ENCODE assay signal across 8 cellular contexts in the genomic region with DNA sequence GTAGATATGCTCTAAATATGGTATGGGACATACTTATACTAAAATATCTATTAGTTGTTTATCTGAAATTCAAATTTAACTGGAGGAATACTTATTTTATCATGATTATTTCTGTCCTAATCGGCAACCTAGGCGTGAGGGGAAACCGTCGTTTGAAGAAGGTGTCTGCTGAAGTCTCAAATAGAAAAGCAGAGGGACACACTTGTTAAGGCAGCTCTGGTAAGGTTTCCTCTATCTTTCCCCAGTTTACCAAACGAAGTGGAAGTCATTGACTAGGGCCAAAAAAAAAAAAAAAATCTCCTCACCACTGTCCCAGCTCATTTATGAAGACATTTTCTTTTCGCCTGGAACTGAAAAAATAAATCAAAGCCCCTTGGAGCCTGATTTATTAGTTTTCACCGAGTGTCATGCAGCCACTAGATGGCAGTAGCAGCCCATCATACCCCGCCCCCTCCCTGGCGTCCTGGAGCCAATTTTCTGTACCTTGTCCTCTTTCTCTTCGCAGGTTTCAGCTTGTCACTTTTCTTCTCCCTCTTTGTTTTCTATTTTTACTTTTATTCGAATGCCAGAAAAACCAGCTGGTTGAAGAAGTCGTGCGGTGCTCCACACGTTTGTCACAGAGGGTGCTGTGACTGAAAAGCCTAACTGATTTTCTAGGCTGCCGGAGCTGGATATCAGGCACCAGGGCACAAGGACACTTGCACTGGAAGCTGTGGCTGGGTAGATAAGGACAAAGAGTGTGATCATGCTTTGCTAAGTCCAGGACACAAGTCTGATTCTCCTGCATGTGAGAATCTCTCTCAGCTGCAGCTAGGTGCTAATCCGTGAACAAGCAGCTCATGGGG.
DNase-seq lines count a peak whose midpoint lies in the region; ATAC-seq and TF ChIP-seq lines count a peak whose summit lies in the region.

No MANE protein-coding gene starts in this region.

- H3K36me3 ChIP-seq in breast epithelium: no peaks in the 10 kb centered on the region

- H3K4me3 ChIP-seq in AG04450 (ENCODE audit: low read depth, low read length) (no peak overlapping the region), breast epithelium (peak overlapping the region in 1 of 3 donors; percentile 39)

- H3K27me3 ChIP-seq in AG04450 (ENCODE audit: control insufficient read depth, insufficient read depth, low read length) (no peaks in the 10 kb centered on the region), breast epithelium (no peaks in the 10 kb centered on the region)

- CTCF ChIA-PET in AG04450 (lab: Charles Lee): interaction anchor here (0.6 to 4.2 kb wide), 50 partner anchors 8 to 1564 kb away, joined by 3 to 67 read pairs (median 4); no protein-coding TSS in a partner anchor

- TF ChIP-seq CTCF in AG04450 (IDR thresholded peaks at IDR 0.05; ENCODE audit: low read depth, low read length) (peak; percentile 90), breast epithelium (IDR thresholded peaks at IDR 0.05) (peak; percentile 15 to 65 (median 53))

- H3K9me3 ChIP-seq in AG04450 (ENCODE audit: control insufficient read depth, insufficient read depth, low read length) (no peaks in the 10 kb centered on the region), breast epithelium (no peaks in the 10 kb centered on the region)

- no peaks in the 10 kb centered on the region for H3K4me1 ChIP-seq in breast epithelium

- POLR2A ChIA-PET in AG04450 (lab: Yijun Ruan, JAX): no interaction called here

- DNase-seq in AG04450 (ENCODE audit: low read depth, low spot score) (no peak), NCI-H2107 (lab: John Stamatoyannopoulos, UW) (peak; percentile 22), UCSD-AML1 (lab: John Stamatoyannopoulos, UW; ENCODE audit: unreplicated experiment) (peak; percentile 26), breast epithelium (ENCODE audit: low spot score in 2 of 2) (peak; percentile 20 to 62), islet precursor cell (peak; percentile 79)
- peak; percentile 59 for DNase-seq in stimulated activated CD4-positive, alpha-beta T cell treated with anti-CD3 and anti-CD28 coated beads, Interleukin-1b, Interleukin-23, amount 100 ng/mL, for 48 hours

- ATAC-seq in GM18858 (IDR thresholded peaks at IDR 0.05; ENCODE audit: unreplicated experiment): peak; percentile 77
- ATAC-seq in HG03095 (IDR thresholded peaks at IDR 0.05; ENCODE audit: unreplicated experiment): peak; percentile 85

- no peak for TF ChIP-seq POLR2A in breast epithelium (IDR thresholded peaks at IDR 0.05)

- intact Hi-C loops in breast epithelium (cut with DNase I; ENCODE audit: low total_unique reads): loop anchor here (2.0 kb wide), 1 partner anchor 61 kb away; no protein-coding TSS in a partner anchor

- H3K27ac ChIP-seq in AG04450 (ENCODE audit: low read depth, low read length): no peak overlapping the region
- no peak overlapping the region for H3K27ac ChIP-seq in breast epithelium
